In genomic region chr2:132421198-132421780, GRCh38 we compare ENCODE assay signal across 2 cellular contexts.
TF ChIP-seq lines count a peak whose summit lies in the region.

No MANE protein-coding gene starts in this region.

TF ChIP-seq in SK-N-SH, 30 proteins besides CTCF, POLR2A, EP300 and RAD21 (continued from another document):
- no peak for TF ChIP-seq PBX3 (IDR thresholded peaks at IDR 0.05)
- TF ChIP-seq SMC3 (IDR thresholded peaks at IDR 0.05; ENCODE audit: low read depth, low read length) = no peak
- no peak for TF ChIP-seq ZBTB33 (IDR thresholded peaks at IDR 0.05; ENCODE audit: borderline replicate concordance, low read depth)
- TF ChIP-seq USF1 (IDR thresholded peaks at IDR 0.05; ENCODE audit: borderline replicate concordance, low read depth) = no peak
- no peak for TF ChIP-seq GATA2 (CRISPR knock-in tag; IDR thresholded peaks at IDR 0.05)
- no peak for TF ChIP-seq FOXJ3 (CRISPR knock-in tag; IDR thresholded peaks at IDR 0.05)
- TF ChIP-seq GABPA (IDR thresholded peaks at IDR 0.05; ENCODE audit: low read depth) = no peak
- TF ChIP-seq REST (IDR thresholded peaks at IDR 0.05; ENCODE audit: low read depth, low read length) = no peak
- TF ChIP-seq MAX (IDR thresholded peaks at IDR 0.05; ENCODE audit: low read depth) = no peak
- TF ChIP-seq EZH2phosphoT487 (IDR thresholded peaks at IDR 0.05; ENCODE audit: borderline replicate concordance, low read depth) = no peak
- no peak for TF ChIP-seq TAF1 (IDR thresholded peaks at IDR 0.05; ENCODE audit: borderline replicate concordance, low read depth, low read length)
- TF ChIP-seq YY1 (IDR thresholded peaks at IDR 0.05; ENCODE audit: low read depth) = no peak

TF ChIP-seq in SK-N-SH treated with all-trans-retinoic acid at 6 μM for 48 hours, 23 proteins besides CTCF, POLR2A, EP300 and RAD21 (continued from another document):
- TF ChIP-seq PPARA (CRISPR knock-in tag; IDR thresholded peaks at IDR 0.05; ENCODE audit: borderline replicate concordance) (no peak), TCF4 (CRISPR knock-in tag; IDR thresholded peaks at IDR 0.05; ENCODE audit: borderline replicate concordance) (no peak), ESRRG (CRISPR knock-in tag; IDR thresholded peaks at IDR 0.05) (no peak), SNAI2 (CRISPR knock-in tag; IDR thresholded peaks at IDR 0.05) (no peak), PATZ1 (CRISPR knock-in tag; IDR thresholded peaks at IDR 0.05; ENCODE audit: borderline replicate concordance) (no peak), TOX (CRISPR knock-in tag; IDR thresholded peaks at IDR 0.05; ENCODE audit: borderline replicate concordance) (no peak), OSR1 (CRISPR knock-in tag; IDR thresholded peaks at IDR 0.05) (no peak), CSDC2 (CRISPR knock-in tag; IDR thresholded peaks at IDR 0.05) (no peak), ISL1 (CRISPR knock-in tag; IDR thresholded peaks at IDR 0.05) (no peak), ZNF70 (CRISPR knock-in tag; IDR thresholded peaks at IDR 0.05) (no peak), POU6F1 (CRISPR knock-in tag; IDR thresholded peaks at IDR 0.05; ENCODE audit: borderline replicate concordance, low read depth) (no peak), ZFP30 (CRISPR knock-in tag; IDR thresholded peaks at IDR 0.05) (no peak), CSRNP3 (CRISPR knock-in tag; IDR thresholded peaks at IDR 0.05) (no peak), ARNTL (CRISPR knock-in tag; IDR thresholded peaks at IDR 0.05; ENCODE audit: borderline replicate concordance, low read depth) (no peak)
